ENCODE assay signal across 17 cellular contexts in genomic region chr22:49192180-49192856, GRCh38.
"Had no signal": no experiment of that assay in that cellular context is flagged by ENCODE, and none has a peak within 500 bp of the region (broad histone marks: within the 10 kb centered on the region; RNA-seq: fewer than 3 reads in every experiment).

No MANE protein-coding gene starts in this region.

- H3K4me3 Mint-ChIP-seq: activated CD4-positive, alpha-beta T cell treated with anti-CD3 and anti-CD28 coated beads, Interleukin-2, amount 10 ng/mL, durations not matched to agents 7 days and 5 days; activated naive CD8-positive, alpha-beta T cell treated with anti-CD3 and anti-CD28 coated beads for 36 hours; activated T-cell treated with anti-CD3 and anti-CD28 coated beads, Interleukin-2, amount 50 U/mL, for 72 hours; dendritic cell treated with granulocyte-macrophage colony-stimulating factor and Interleukin-4, amounts not matched to agents 40 ng/mL and 50 ng/mL, for 4 days; nephron had no signal

- DNase-seq: activated CD4-positive, alpha-beta T cell treated with anti-CD3 and anti-CD28 coated beads, Interleukin-2, amount 10 ng/mL, durations not matched to agents 7 days and 5 days; activated CD8-positive, alpha-beta memory T cell treated with anti-CD3 and anti-CD28 coated beads, Interleukin-2, amount 50 U/mL, for 48 hours; activated gamma-delta T cell treated with Interleukin-2 at 50 U/mL for 16 hours; activated naive CD8-positive, alpha-beta T cell treated with anti-CD3 and anti-CD28 coated beads for 36 hours; activated T-cell treated with anti-CD3 and anti-CD28 coated beads, Interleukin-2, amount 50 U/mL, for 72 hours; brain microvascular endothelial cell; left lung; occipital lobe; stimulated activated CD4-positive, alpha-beta T cell treated with anti-CD3 and anti-CD28 coated beads, Interleukin-1b, Interleukin-23, amount 100 ng/mL, for 48 hours; stomach; testis had no signal

- H3K27ac ChIP-seq: brain microvascular endothelial cell, left lung, prostate gland, stomach, testis had no signal

- ATAC-seq: activated T-cell treated with anti-CD3 and anti-CD28 coated beads, Interleukin-2, amount 50 U/mL, for 72 hours; left lung; sciatic nerve had no signal

- H3K27me3 ChIP-seq: brain microvascular endothelial cell, testis had no signal

- H3K27me3 Mint-ChIP-seq: activated CD4-positive, alpha-beta T cell treated with anti-CD3 and anti-CD28 coated beads, Interleukin-2, amount 10 ng/mL, durations not matched to agents 7 days and 5 days had no signal

- H3K9me3 Mint-ChIP-seq: activated CD4-positive, alpha-beta T cell treated with anti-CD3 and anti-CD28 coated beads, Interleukin-2, amount 10 ng/mL, durations not matched to agents 7 days and 5 days; activated naive CD8-positive, alpha-beta T cell treated with anti-CD3 and anti-CD28 coated beads for 36 hours; activated T-cell treated with anti-CD3 and anti-CD28 coated beads, Interleukin-2, amount 50 U/mL, for 72 hours; dendritic cell treated with granulocyte-macrophage colony-stimulating factor and Interleukin-4, amounts not matched to agents 40 ng/mL and 50 ng/mL, for 4 days; nephron had no signal

- FAIRE-seq: frontal cortex, keratinocyte had no signal

- H3K9me3 ChIP-seq: left lung, prostate gland, stomach, testis had no signal

- H3K4me1 ChIP-seq: left lung, prostate gland, testis had no signal

- H3K4me3 ChIP-seq: left lung, prostate gland, stomach, testis had no signal

- H3K36me3 ChIP-seq: brain microvascular endothelial cell, left lung, prostate gland, stomach had no signal

- H3K4me1 Mint-ChIP-seq: activated CD4-positive, alpha-beta T cell treated with anti-CD3 and anti-CD28 coated beads, Interleukin-2, amount 10 ng/mL, durations not matched to agents 7 days and 5 days; activated naive CD8-positive, alpha-beta T cell treated with anti-CD3 and anti-CD28 coated beads for 36 hours; nephron had no signal

- H3K36me3 Mint-ChIP-seq: activated naive CD8-positive, alpha-beta T cell treated with anti-CD3 and anti-CD28 coated beads for 36 hours had no signal

- H3K27ac Mint-ChIP-seq: activated CD4-positive, alpha-beta T cell treated with anti-CD3 and anti-CD28 coated beads, Interleukin-2, amount 10 ng/mL, durations not matched to agents 7 days and 5 days; activated naive CD8-positive, alpha-beta T cell treated with anti-CD3 and anti-CD28 coated beads for 36 hours; activated T-cell treated with anti-CD3 and anti-CD28 coated beads, Interleukin-2, amount 50 U/mL, for 72 hours; dendritic cell treated with granulocyte-macrophage colony-stimulating factor and Interleukin-4, amounts not matched to agents 40 ng/mL and 50 ng/mL, for 4 days; nephron had no signal
